ENCODE assay signal across 16 cellular contexts in genomic region chr10:126171555-126171954, GRCh38.
A peak's percentile ranks its signal among the peaks of the same experiment; 100 is the strongest.
DNase-seq lines count a peak whose midpoint lies in the region; ATAC-seq, FAIRE-seq and TF ChIP-seq lines count a peak whose summit lies in the region.
"Had no signal": no experiment of that assay in that cellular context is flagged by ENCODE, and none has a peak within 500 bp of the region (broad histone marks: within the 10 kb centered on the region; RNA-seq: fewer than 3 reads in every experiment).

No MANE protein-coding gene starts in this region.

- no peak overlapping the region for H2BK20ac ChIP-seq in H9 (ENCODE audit: low read depth, low read length, poor library complexity, severe bottlenecking)

- H3K9me3 Mint-ChIP-seq in H9: peaks cover 0 to 2% of the 10 kb centered on the region in 2 experiments; a peak in 1 of 5 replicates

- no peak for TF ChIP-seq POLR2A in GM12891 (IDR thresholded peaks at IDR 0.05; ENCODE audit: low read depth, low read length)

- H3T11ph ChIP-seq in H9 (ENCODE audit: low read length): peak overlapping the region; percentile 19

- H2AFZ ChIP-seq in H9 (ENCODE audit: low read length): no peak overlapping the region

- no peak overlapping the region for H2BK15ac ChIP-seq in H9 (ENCODE audit: low read depth, low read length)

- no peak overlapping the region for H2BK5ac ChIP-seq in H9 (ENCODE audit: insufficient read length, low read length)

- no peak overlapping the region for H3K27ac ChIP-seq in H9 (ENCODE audit: insufficient read length, low read depth, low read length)
- peak overlapping the region; percentile 89 for H3K27ac ChIP-seq in brain microvascular endothelial cell
- H3K27ac ChIP-seq: body of pancreas, upper lobe of left lung had no signal

- H3K14ac ChIP-seq in H9 (ENCODE audit: insufficient read depth, low read length): no peak overlapping the region

- no peaks in the 10 kb centered on the region for H3K27me3 Mint-ChIP-seq in H9 (ENCODE audit: low read depth)
- H3K27me3 Mint-ChIP-seq: activated CD4-positive, alpha-beta T cell treated with anti-CD3 and anti-CD28 coated beads for 36 hours; T-cell had no signal

- no peak overlapping the region for H3K56ac ChIP-seq in H9 (ENCODE audit: insufficient read length, low read depth, low read length)

- H3K23ac ChIP-seq in H9 (ENCODE audit: insufficient read length, low read depth, low read length): no peak overlapping the region

- no peaks in the 10 kb centered on the region for H3K79me2 ChIP-seq in H9 (ENCODE audit: insufficient read depth, low read length)

- no peak overlapping the region for H4K91ac ChIP-seq in H9 (ENCODE audit: insufficient read length, low read depth, low read length)

- no peak overlapping the region for H2AK5ac ChIP-seq in H9 (ENCODE audit: insufficient read length, low read length)

- no peaks in the 10 kb centered on the region for H3K36me3 ChIP-seq in brain microvascular endothelial cell (replicated peaks)
- H3K36me3 ChIP-seq: upper lobe of left lung had no signal

- H3K4me3 Mint-ChIP-seq in H9: no peak overlapping the region
- H3K4me3 Mint-ChIP-seq: activated CD4-positive, alpha-beta T cell treated with anti-CD3 and anti-CD28 coated beads for 36 hours; activated T-cell treated with anti-CD3 and anti-CD28 coated beads, Interleukin-2, amount 50 U/mL, for 72 hours; T-cell had no signal

- FAIRE-seq in GM12891 (lab: Jason Lieb, UNC): no peak
- FAIRE-seq: GM18507 had no signal

- H4K5ac ChIP-seq in H9 (ENCODE audit: insufficient read length, low read depth, low read length): no peak overlapping the region

- H3K27ac Mint-ChIP-seq in H9: no peak overlapping the region
- H3K27ac Mint-ChIP-seq: activated CD4-positive, alpha-beta T cell treated with anti-CD3 and anti-CD28 coated beads for 36 hours; activated T-cell treated with anti-CD3 and anti-CD28 coated beads, Interleukin-2, amount 50 U/mL, for 72 hours; T-cell had no signal

- H2BK12ac ChIP-seq in H9 (ENCODE audit: insufficient read length, low read depth, low read length): no peak overlapping the region

- H3K4me1 Mint-ChIP-seq in H9: peaks cover 21 to 29% of the 10 kb centered on the region in 2 experiments
- H3K4me1 Mint-ChIP-seq: activated CD4-positive, alpha-beta T cell treated with anti-CD3 and anti-CD28 coated beads for 36 hours; T-cell had no signal

- in situ Hi-C loops in brain microvascular endothelial cell (cut with HindIII; ENCODE audit: low pct_ligation_motif_present, low sequenced_read_pairs): no loop called here

- no peak overlapping the region for H3K4ac ChIP-seq in H9 (ENCODE audit: low read depth, low read length)

- H3K18ac ChIP-seq in H9 (ENCODE audit: insufficient read length, low read depth, low read length): no peak overlapping the region

- no peak overlapping the region for H3K9ac ChIP-seq in H9 (ENCODE audit: extremely low read depth, insufficient read length, low read length)

- H3K36me3 Mint-ChIP-seq in H9 (ENCODE audit: insufficient read depth in 1 of 3, low read depth in 3 of 3): no peaks in the 10 kb centered on the region
- H3K36me3 Mint-ChIP-seq: T-cell had no signal

- no peak overlapping the region for H2BK120ac ChIP-seq in H9 (ENCODE audit: low read depth, low read length, poor library complexity, severe bottlenecking)

- no peaks in the 10 kb centered on the region for H3K79me1 ChIP-seq in H9 (ENCODE audit: insufficient read depth, low read depth, low read length, poor library complexity, severe bottlenecking)

- H3K4me1 ChIP-seq in H9 (ENCODE audit: insufficient read depth, low read length): peaks cover 5% of the 10 kb centered on the region; the same call in 1 of the 2 replicates
- H3K4me1 ChIP-seq: body of pancreas, upper lobe of left lung had no signal

- TF ChIP-seq CTCF in H9 (conservative IDR thresholded peaks at IDR 0.05) (no peak), brain microvascular endothelial cell (IDR thresholded peaks at IDR 0.05; ENCODE audit: low read depth, low read length, missing control alignments) (no peak)

- no peaks in the 10 kb centered on the region for H3K23me2 ChIP-seq in H9 (ENCODE audit: insufficient read length, low read depth, low read length, poor library complexity, severe bottlenecking)

- no peaks in the 10 kb centered on the region for H4K20me1 ChIP-seq in H9 (ENCODE audit: control insufficient read depth, insufficient read depth, insufficient read length)

- no peaks in the 10 kb centered on the region for H3K27me3 ChIP-seq in H9 (ENCODE audit: insufficient read depth, low read length)
- no peaks in the 10 kb centered on the region for H3K27me3 ChIP-seq in brain microvascular endothelial cell (replicated peaks)
- H3K27me3 ChIP-seq: body of pancreas, upper lobe of left lung had no signal

- no peak overlapping the region for H3K4me2 ChIP-seq in H9 (ENCODE audit: insufficient read depth, insufficient read length, low read length)

- H3K4me3 ChIP-seq in brain microvascular endothelial cell (ENCODE audit: low read depth, low read length): no peak overlapping the region
- H3K4me3 ChIP-seq: body of pancreas, mucosa of descending colon, upper lobe of left lung had no signal

- WGBS in H9 (ENCODE audit: extremely low coverage, insufficient read length, low lambda C conversion rate): no CpG with 5 or more reads among the region's 5 CpGs

- ATAC-seq in HG03095 (IDR thresholded peaks at IDR 0.05; ENCODE audit: unreplicated experiment) (no peak), HG03378 (IDR thresholded peaks at IDR 0.05; ENCODE audit: unreplicated experiment) (no peak), HG03469 (IDR thresholded peaks at IDR 0.05; ENCODE audit: unreplicated experiment) (no peak)
- ATAC-seq: activated CD4-positive, alpha-beta T cell treated with anti-CD3 and anti-CD28 coated beads for 36 hours; activated T-cell treated with anti-CD3 and anti-CD28 coated beads, Interleukin-2, amount 50 U/mL, for 72 hours; body of pancreas; mucosa of descending colon; T-cell had no signal

- DNase-seq in A172 (ENCODE audit: low spot score) (peak; percentile 8), H9 (no peak), brain microvascular endothelial cell (peak; percentile 90), iris pigment epithelial cell (ENCODE audit: low read depth) (peak; percentile 45), GM12891 (ENCODE audit: insufficient read length, low spot score) (no peak)
- DNase-seq: activated CD4-positive, alpha-beta T cell treated with anti-CD3 and anti-CD28 coated beads for 36 hours; activated T-cell treated with anti-CD3 and anti-CD28 coated beads, Interleukin-2, amount 50 U/mL, for 72 hours; body of pancreas; mucosa of descending colon; NCI-H2107; T-cell; upper lobe of left lung had no signal

- no peak overlapping the region for H4K8ac ChIP-seq in H9 (replicated peaks; ENCODE audit: insufficient read length, low read depth, low read length)

- H3K9me3 ChIP-seq in H9 (ENCODE audit: control insufficient read depth, low read depth, low read length): no peaks in the 10 kb centered on the region
- H3K9me3 ChIP-seq: body of pancreas, mucosa of descending colon, upper lobe of left lung had no signal

TF ChIP-seq in GM12891, 5 proteins besides CTCF, POLR2A, EP300 and RAD21:
- no peak for TF ChIP-seq POLR2AphosphoS5 (IDR thresholded peaks at IDR 0.05; ENCODE audit: low read depth, low read length)
- no peak for TF ChIP-seq PAX5 (IDR thresholded peaks at IDR 0.05; ENCODE audit: insufficient read depth, low read length, severe bottlenecking)
- TF ChIP-seq TAF1 (IDR thresholded peaks at IDR 0.05; ENCODE audit: low read depth, low read length): no peak
- TF ChIP-seq POU2F2 (IDR thresholded peaks at IDR 0.05; ENCODE audit: low read depth, low read length): no peak
- TF ChIP-seq SPI1 (IDR thresholded peaks at IDR 0.05; ENCODE audit: low read depth, low read length): no peak

Comparison
In these comparisons a context has a peak if more than half of its experiments do, and no peak if none do; other contexts are left out.
1. DNase-seq: peak in A172 (single experiment), brain microvascular endothelial cell (single experiment) and iris pigment epithelial cell (single experiment); none in H9 (single experiment) and GM12891 (single experiment).